Comparison of ENCODE assay signal across 9 cellular contexts in genomic region chr9:134329576-134329855, GRCh38. TPM values are rescaled to one million over a fixed set of nuclear protein-coding genes. Genes with fewer than 3 reads are reported as not detected.
A peak's percentile ranks its signal among the peaks of the same experiment; 100 is the strongest.
DNase-seq lines count a peak whose midpoint lies in the region; ATAC-seq, FAIRE-seq and TF ChIP-seq lines count a peak whose summit lies in the region.
"Had no signal": no experiment of that assay in that cellular context is flagged by ENCODE, and none has a peak within 500 bp of the region (broad histone marks: within the 10 kb centered on the region; RNA-seq: fewer than 3 reads in every experiment).

No MANE protein-coding gene starts in this region.

- peaks cover 58% of the 10 kb centered on the region for H3K79me2 ChIP-seq in MM.1S (ENCODE audit: low read length)

- FAIRE-seq in frontal cortex (lab: Jason Lieb, UNC) = no peak
- FAIRE-seq: TTC549 had no signal

- H3K9me3 ChIP-seq in MG63 (no peaks in the 10 kb centered on the region), endocrine pancreas (ENCODE audit: control insufficient read depth, low read length) (no peaks in the 10 kb centered on the region), mucosa of descending colon (no peaks in the 10 kb centered on the region), thoracic aorta (no peaks in the 10 kb centered on the region), MM.1S (replicated peaks; ENCODE audit: insufficient read depth, low read length) (no peaks in the 10 kb centered on the region)

- no peak for TF ChIP-seq CTCF in mucosa of descending colon (IDR thresholded peaks at IDR 0.05)
- no peak for TF ChIP-seq CTCF in thoracic aorta (IDR thresholded peaks at IDR 0.05)
- TF ChIP-seq CTCF in MM.1S (IDR thresholded peaks at IDR 0.05; ENCODE audit: low read length) = no peak

- H2AFZ ChIP-seq in MM.1S (ENCODE audit: low read length) = no peak overlapping the region

- H3K4me1 ChIP-seq in endocrine pancreas (ENCODE audit: control insufficient read depth, insufficient read depth, low read length) (no peaks in the 10 kb centered on the region), mucosa of descending colon (ENCODE audit: low read depth) (peaks cover 69% of the 10 kb centered on the region), thoracic aorta (ENCODE audit: control insufficient read depth in 1 of 2, low read depth in 2 of 2) (peaks cover 52 to 74% of the 10 kb centered on the region in 2 donors), MM.1S (ENCODE audit: low read length) (no peaks in the 10 kb centered on the region)

- H3F3A ChIP-seq in MM.1S (ENCODE audit: insufficient read depth, low read length) = peaks cover 10% of the 10 kb centered on the region

- H3K9ac ChIP-seq in endocrine pancreas (ENCODE audit: control insufficient read depth, insufficient read depth, low read length) = peak overlapping the region; percentile 86
- no peak overlapping the region for H3K9ac ChIP-seq in MM.1S (ENCODE audit: low read length)

- DNase-seq in MG63 (no peak), mucosa of descending colon (peak in 2 of 3 donors; percentile 57 to 61), thoracic aorta (ENCODE audit: low spot score) (no peak), frontal cortex (ENCODE audit: low spot score in 2 of 2) (no peak), MM.1S (no peak), NK-92 (lab: John Stamatoyannopoulos, UW; ENCODE audit: unreplicated experiment) (no peak)

- peaks cover 3% of the 10 kb centered on the region; the same call in 1 of the 2 replicates for H4K20me1 ChIP-seq in MM.1S (ENCODE audit: insufficient read depth, low read length)

- 0 out of 2 replicates have a peak, but pooled peaks cover 2% of the 10 kb centered on the region for H3K36me3 ChIP-seq in MG63
- H3K36me3 ChIP-seq in endocrine pancreas (ENCODE audit: control insufficient read depth, insufficient read depth, low read length) = no peaks in the 10 kb centered on the region
- H3K36me3 ChIP-seq in mucosa of descending colon (ENCODE audit: low read depth) = no peaks in the 10 kb centered on the region
- no peaks in the 10 kb centered on the region for H3K36me3 ChIP-seq in thoracic aorta
- no peaks in the 10 kb centered on the region for H3K36me3 ChIP-seq in MM.1S (replicated peaks; ENCODE audit: insufficient read depth, low read length)

- H3K27me3 ChIP-seq in MG63 = no peaks in the 10 kb centered on the region
- H3K27me3 ChIP-seq in endocrine pancreas (ENCODE audit: control insufficient read depth, insufficient read depth, low read length) = no peaks in the 10 kb centered on the region
- no peaks in the 10 kb centered on the region for H3K27me3 ChIP-seq in thoracic aorta (replicated peaks; ENCODE audit: insufficient read depth)
- peaks cover 1% of the 10 kb centered on the region; the same call in 1 of the 2 replicates for H3K27me3 ChIP-seq in MM.1S (replicated peaks; ENCODE audit: insufficient read depth, low read length)

- H3K9me2 ChIP-seq in MM.1S (replicated peaks; ENCODE audit: insufficient read depth, low read length) = no peaks in the 10 kb centered on the region

- H3K4me2 ChIP-seq in MM.1S (ENCODE audit: low read depth, low read length) = no peak overlapping the region

- no peak for ATAC-seq in mucosa of descending colon
- ATAC-seq in thoracic aorta (ENCODE audit: insufficient number of reproducible peaks, low FRiP score, low read depth) = no peak
- no peak for ATAC-seq in GM18498 (IDR thresholded peaks at IDR 0.05; ENCODE audit: unreplicated experiment)

- H3K27ac ChIP-seq in thoracic aorta (peak overlapping the region; percentile 86 to 88), MM.1S (ENCODE audit: low read length) (no peak overlapping the region)

- H3K4me3 ChIP-seq in MG63 = peak overlapping the region; percentile 66
- H3K4me3 ChIP-seq in endocrine pancreas (ENCODE audit: control insufficient read depth, insufficient read depth, low read length) = no peak overlapping the region
- H3K4me3 ChIP-seq in mucosa of descending colon = no peak overlapping the region
- H3K4me3 ChIP-seq in thoracic aorta = peak overlapping the region; percentile 83
- no peak overlapping the region for H3K4me3 ChIP-seq in MM.1S (ENCODE audit: low read length)

- intact Hi-C loops in mucosa of descending colon (cut with DNase I, micrococcal nuclease) = no loop called here

RNA-seq across cellular contexts. Expression of gene RXRA, which starts 3.3 kb away (rescaled TPM):
- total RNA-seq in MG63 (2014; rRNA removed; shearing (Covaris generic); ENCODE audit: low replicate concordance) = 18.2 and 40.5 TPM in 2 replicates
- 100 to 1,000 TPM in 1 of 3 donors, 10 to 100 TPM in 2; 75.2 to 101 (median 85.3) TPM for total RNA-seq in mucosa of descending colon
- total RNA-seq in thoracic aorta = 10 to 100 TPM; 45.4 to 58.1 TPM
- total RNA-seq in frontal cortex = 3.7 TPM

Comparison
In these comparisons a context has a peak if more than half of its experiments do, and no peak if none do; other contexts are left out.
1. DNase-seq: peak in mucosa of descending colon (2 of 3); none in MG63 (single experiment), thoracic aorta (single experiment), frontal cortex (0 of 2), MM.1S (single experiment) and NK-92 (single experiment).
2. H3K4me3 ChIP-seq: peak in MG63 (single experiment) and thoracic aorta (single experiment); none in endocrine pancreas (single experiment), mucosa of descending colon (single experiment) and MM.1S (single experiment).